In genomic region chr15:41892621-41893421, GRCh38 we compare ENCODE assay signal across 9 cellular contexts. TPM values are rescaled to one million over a fixed set of nuclear protein-coding genes. Genes with fewer than 3 reads are reported as not detected.
DNase-seq lines count a peak whose midpoint lies in the region; ATAC-seq and TF ChIP-seq lines count a peak whose summit lies in the region.
"Had no signal": no experiment of that assay in that cellular context is flagged by ENCODE, and none has a peak within 500 bp of the region (broad histone marks: within the 10 kb centered on the region; RNA-seq: fewer than 3 reads in every experiment).

No MANE protein-coding gene starts in this region.

- H3K4me3 Mint-ChIP-seq in endodermal cell (no peak overlapping the region), WTC11 (no peak overlapping the region)

- H3K4me1 ChIP-seq in endodermal cell (ENCODE audit: control insufficient read depth, insufficient read depth, low read length) (peaks cover 18% of the 10 kb centered on the region), esophagus muscularis mucosa (peaks cover 24 to 34% (median 27%) of the 10 kb centered on the region in 4 donors)

- no peak for ATAC-seq in WTC11

- no peak overlapping the region for H3K9ac ChIP-seq in endodermal cell (ENCODE audit: extremely low read depth, low read length, poor library complexity, severe bottlenecking)

- POLR2A ChIA-PET in WTC11 (lab: Charles Lee): interaction anchor here (0.6 kb wide), 1 partner anchor 534 kb away, joined by 3 read pairs; no protein-coding TSS in a partner anchor

- TF ChIP-seq CTCF in endodermal cell (conservative IDR thresholded peaks at IDR 0.05) (no peak), foreskin fibroblast (IDR thresholded peaks at IDR 0.05; ENCODE audit: low read depth, low read length) (no peak), WTC11 (IDR thresholded peaks at IDR 0.05) (no peak), esophagus muscularis mucosa (IDR thresholded peaks at IDR 0.05) (no peak)

- intact Hi-C loops in esophagus muscularis mucosa (cut with DNase I): loop anchor here (5.0 kb wide), 1 partner anchor 66 kb away; the partner anchor contains the start of gene JMJD7

- H3K36me3 ChIP-seq in endodermal cell (ENCODE audit: control insufficient read depth, insufficient read depth, low read length) (no peaks in the 10 kb centered on the region), esophagus muscularis mucosa (peaks cover 0 to 2% (median 0%) of the 10 kb centered on the region in 4 donors)

- H3K4me1 Mint-ChIP-seq in endodermal cell (peaks cover 28% of the 10 kb centered on the region), WTC11 (no peaks in the 10 kb centered on the region)

- no peaks in the 10 kb centered on the region for H3K27me3 Mint-ChIP-seq in endodermal cell (ENCODE audit: insufficient read depth)
- H3K27me3 Mint-ChIP-seq in WTC11 (ENCODE audit: low read depth): no peaks in the 10 kb centered on the region

- H3K27ac Mint-ChIP-seq in endodermal cell (peak overlapping the region; percentile 5), WTC11 (no peak overlapping the region)

- no peak overlapping the region for H3K27ac ChIP-seq in endodermal cell (ENCODE audit: low read depth, low read length)
- H3K27ac ChIP-seq in esophagus muscularis mucosa (replicated peaks in 1 of 4): no peak overlapping the region
- H3K27ac ChIP-seq: 22Rv1 had no signal

- H3K4me3 ChIP-seq in endodermal cell (ENCODE audit: low read length) (no peak overlapping the region), foreskin fibroblast (ENCODE audit: low read depth in 1 of 2, low read length in 2 of 2) (no peak overlapping the region), esophagus muscularis mucosa (no peak overlapping the region)

- 94% methylated on average over 19 to 22 of the region's 22 CpGs for WGBS in endodermal cell (ENCODE audit: insufficient coverage in 1 of 2, insufficient read length in 1 of 2), 2 experiments
- 62% methylated on average over 6 of the region's 22 CpGs for WGBS in esophagus muscularis mucosa

- TF ChIP-seq EP300 in esophagus muscularis mucosa (IDR thresholded peaks at IDR 0.05): no peak

- DNase-seq in DMS53 (lab: John Stamatoyannopoulos, UW) (peak; percentile 25), DMS53 treated with DMSO at 0.1 percent for 48 hours (lab: John Stamatoyannopoulos, UW; ENCODE audit: unreplicated experiment) (no peak), SK-N-DZ (ENCODE audit: low spot score) (peak; percentile 43), endodermal cell (no peak), retina (peak; percentile 50), foreskin fibroblast (no peak), WTC11 (ENCODE audit: low spot score) (no peak), esophagus muscularis mucosa (ENCODE audit: extremely low spot score) (no peak)

- CTCF ChIA-PET in WTC11 (lab: Charles Lee): interaction anchor here (0.8 to 3.9 kb wide), 5 partner anchors 11 to 187 kb away, joined by 3 to 27 read pairs (median 4); no protein-coding TSS in a partner anchor

- no peak for TF ChIP-seq POLR2A in esophagus muscularis mucosa (IDR thresholded peaks at IDR 0.05; ENCODE audit: low read depth)

- no peaks in the 10 kb centered on the region for H3K9me3 Mint-ChIP-seq in endodermal cell
- 0 out of 2 replicates have a peak, but pooled peaks cover 4% of the 10 kb centered on the region for H3K9me3 Mint-ChIP-seq in WTC11

- H3K9me3 ChIP-seq in endodermal cell (ENCODE audit: control insufficient read depth, low read length) (no peaks in the 10 kb centered on the region), esophagus muscularis mucosa (no peaks in the 10 kb centered on the region)

- H3K36me3 Mint-ChIP-seq in endodermal cell (ENCODE audit: low read depth): peaks cover 2% of the 10 kb centered on the region
- peaks cover 5% of the 10 kb centered on the region; the same call in 1 of the 2 replicates for H3K36me3 Mint-ChIP-seq in WTC11

- H3K27me3 ChIP-seq in endodermal cell (ENCODE audit: control insufficient read depth, insufficient read depth, low read length, poor library complexity, severe bottlenecking) (no peaks in the 10 kb centered on the region), esophagus muscularis mucosa (no peaks in the 10 kb centered on the region)

TF ChIP-seq in WTC11, 78 proteins besides CTCF, POLR2A, EP300 and RAD21 (continues in another document):
- TF ChIP-seq FOXJ3 (CRISPR knock-in tag; IDR thresholded peaks at IDR 0.05; ENCODE audit: borderline replicate concordance) (no peak), MAX (CRISPR knock-in tag; IDR thresholded peaks at IDR 0.05) (no peak), ATF3 (CRISPR knock-in tag; conservative IDR thresholded peaks at IDR 0.05) (no peak), TP53 (CRISPR knock-in tag; IDR thresholded peaks at IDR 0.05) (no peak), IRF1 (CRISPR knock-in tag; IDR thresholded peaks at IDR 0.05) (no peak), ATF2 (CRISPR knock-in tag; IDR thresholded peaks at IDR 0.05; ENCODE audit: borderline replicate concordance, low read depth) (no peak), TEAD4 (CRISPR knock-in tag; IDR thresholded peaks at IDR 0.05) (no peak), FOXP4 (CRISPR knock-in tag; IDR thresholded peaks at IDR 0.05) (no peak), ZSCAN18 (CRISPR knock-in tag; IDR thresholded peaks at IDR 0.05) (no peak), CREB1 (CRISPR knock-in tag; IDR thresholded peaks at IDR 0.05) (no peak), OVOL2 (CRISPR knock-in tag; IDR thresholded peaks at IDR 0.05; ENCODE audit: borderline replicate concordance) (no peak), NFYB (CRISPR knock-in tag; conservative IDR thresholded peaks at IDR 0.05; ENCODE audit: low read depth) (no peak), ZNF317 (CRISPR knock-in tag; IDR thresholded peaks at IDR 0.05; ENCODE audit: borderline replicate concordance, low read depth) (no peak)

RNA-seq across cellular contexts. Expression of gene SPTBN5, which starts 1.0 kb away (rescaled TPM):
- 0.73 and 0.75 TPM in 2 replicates for polyA plus RNA-seq in SK-N-DZ (2014; cell fraction: cytosol; rRNA removed)
- polyA plus RNA-seq in SK-N-DZ (2014; cell fraction: nucleus; rRNA removed): 5.2 and 8.0 TPM in 2 replicates
- total RNA-seq in endodermal cell (1 to 10 TPM; 2.0 to 2.8 TPM), WTC11 (2021) (1.2 to 2.3 TPM (median 2.0 TPM) in 3 replicates), esophagus muscularis mucosa (1 to 10 TPM in 2 of 4 donors, under 1 TPM in 2; 0.17 to 1.2 (median 0.68) TPM)
- 0.25 TPM for polyA plus RNA-seq in endodermal cell (2013, experiment 1 of 2)
- 0.29 TPM for polyA plus RNA-seq in endodermal cell (2013, experiment 2 of 2)

RNA-seq across cellular contexts. Expression of gene PLA2G4B, which starts 54.2 kb away (rescaled TPM):
- 1.4 and 1.7 TPM in 2 replicates for polyA plus RNA-seq in SK-N-DZ (2014; cell fraction: cytosol; rRNA removed)
- 36.4 and 46.9 TPM in 2 replicates for polyA plus RNA-seq in SK-N-DZ (2014; cell fraction: nucleus; rRNA removed)
- total RNA-seq in endodermal cell: 10 to 100 TPM in 1 of 2 donors, 1 to 10 TPM in 1; 6.9 to 10.1 TPM
- polyA plus RNA-seq in endodermal cell (2013, experiment 1 of 2): 21.8 TPM
- 25.3 TPM for polyA plus RNA-seq in endodermal cell (2013, experiment 2 of 2)
- 5.5 to 11.0 TPM (median 7.9 TPM) in 3 replicates for total RNA-seq in WTC11 (2021)
- 1 to 10 TPM in 3 of 4 donors, under 1 TPM in 1; 0.91 to 6.6 (median 2.5) TPM for total RNA-seq in esophagus muscularis mucosa

Comparison
In these comparisons a context has a peak if more than half of its experiments do, and no peak if none do; other contexts are left out.
1. DNase-seq: peak in DMS53 (single experiment), SK-N-DZ (single experiment) and retina (single experiment); none in DMS53 treated with DMSO at 0.1 percent for 48 hours (single experiment), endodermal cell (single experiment), foreskin fibroblast (0 of 2), WTC11 (single experiment) and esophagus muscularis mucosa (single experiment).